ENCODE assay signal across 8 cellular contexts in the genomic region with DNA sequence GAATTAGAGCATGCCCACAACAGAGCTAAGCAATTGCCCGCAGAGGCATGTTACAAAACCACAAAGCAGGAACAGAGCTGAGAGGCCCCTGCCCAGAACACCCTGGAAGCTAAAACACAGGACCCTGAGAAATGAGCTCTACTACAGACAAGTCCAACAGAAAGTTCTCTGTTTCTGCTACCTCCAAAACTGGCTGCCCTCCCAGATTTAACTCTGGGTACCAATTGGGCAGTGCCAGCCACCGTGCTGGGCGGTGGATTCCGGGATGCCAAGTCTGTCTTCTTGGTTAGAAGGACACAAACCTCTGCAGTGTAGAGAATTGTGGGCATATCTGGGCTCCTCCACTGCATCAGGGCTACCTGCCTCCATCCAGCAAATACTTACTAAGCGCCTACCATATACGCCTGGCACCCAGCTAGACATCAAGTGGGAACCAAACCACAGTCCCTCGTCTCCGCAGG. TPM values are rescaled to one million over a fixed set of nuclear protein-coding genes. Genes with fewer than 3 reads are reported as not detected.
DNase-seq lines count a peak whose midpoint lies in the region; ATAC-seq and TF ChIP-seq lines count a peak whose summit lies in the region.

No MANE protein-coding gene starts in this region.

- peaks cover 14% of the 10 kb centered on the region for H3K4me1 Mint-ChIP-seq in activated CD4-positive, alpha-beta T cell treated with anti-CD3 and anti-CD28 coated beads, Interleukin-2, amount 10 ng/mL, durations not matched to agents 24 days and 14 days
- peaks cover 49% of the 10 kb centered on the region for H3K4me1 Mint-ChIP-seq in WTC11

- POLR2A ChIA-PET in WTC11 (lab: Charles Lee): no interaction called here

- ATAC-seq in WTC11 (no peak), left lobe of liver (no peak)

- 54% methylated on average over 8 of the region's 8 CpGs for WGBS in smooth muscle cell (ENCODE audit: low lambda C conversion rate)

- intact Hi-C loops in activated CD4-positive, alpha-beta T cell treated with anti-CD3 and anti-CD28 coated beads, Interleukin-2, amount 10 ng/mL, durations not matched to agents 24 days and 14 days (cut with micrococcal nuclease): no loop called here

- no peaks in the 10 kb centered on the region for H3K9me3 Mint-ChIP-seq in activated CD4-positive, alpha-beta T cell treated with anti-CD3 and anti-CD28 coated beads, Interleukin-2, amount 10 ng/mL, durations not matched to agents 24 days and 14 days
- H3K9me3 Mint-ChIP-seq in WTC11: no peaks in the 10 kb centered on the region

- CTCF ChIA-PET in WTC11 (lab: Charles Lee): interaction anchor here (0.6 to 1.6 kb wide), 7 partner anchors 19 to 233 kb away, joined by 3 to 11 read pairs (median 4); a partner anchor contains a TSS

- peak; percentile 59 for DNase-seq in activated CD4-positive, alpha-beta T cell treated with anti-CD3 and anti-CD28 coated beads, Interleukin-2, amount 10 ng/mL, durations not matched to agents 24 days and 14 days
- no peak for DNase-seq in activated CD4-positive, alpha-beta T cell treated with anti-CD3 and anti-CD28 coated beads for 1 hour
- no peak for DNase-seq in WTC11 (ENCODE audit: low spot score)
- DNase-seq in hippocampal formation (lab: John Stamatoyannopoulos, UW): peak; percentile 34 to 66
- DNase-seq in smooth muscle cell (lab: John Stamatoyannopoulos, UW; ENCODE audit: unreplicated experiment): no peak
- no peak for DNase-seq in dermis blood vessel endothelial cell
- no peak for DNase-seq in left lobe of liver (ENCODE audit: low spot score)
- DNase-seq in DMS53 treated with DMSO at 0.1 percent for 48 hours (lab: John Stamatoyannopoulos, UW; ENCODE audit: unreplicated experiment): no peak

- no peaks in the 10 kb centered on the region for H3K36me3 Mint-ChIP-seq in activated CD4-positive, alpha-beta T cell treated with anti-CD3 and anti-CD28 coated beads, Interleukin-2, amount 10 ng/mL, durations not matched to agents 24 days and 14 days (ENCODE audit: low read depth)
- H3K36me3 Mint-ChIP-seq in WTC11: no peaks in the 10 kb centered on the region

- H3F3A ChIP-seq in smooth muscle cell (ENCODE audit: low read depth): no peaks in the 10 kb centered on the region

- H3K27me3 Mint-ChIP-seq in activated CD4-positive, alpha-beta T cell treated with anti-CD3 and anti-CD28 coated beads, Interleukin-2, amount 10 ng/mL, durations not matched to agents 24 days and 14 days: peaks cover 46% of the 10 kb centered on the region
- peaks cover 9% of the 10 kb centered on the region for H3K27me3 Mint-ChIP-seq in WTC11 (ENCODE audit: low read depth)

- H3K36me3 ChIP-seq in smooth muscle cell (ENCODE audit: low read depth): no peaks in the 10 kb centered on the region

- no peak overlapping the region for H3K27ac ChIP-seq in smooth muscle cell (ENCODE audit: low read depth)

- H3K4me2 ChIP-seq in smooth muscle cell: peak overlapping the region; percentile 99

- peak overlapping the region; percentile 73 for H3K4me3 Mint-ChIP-seq in activated CD4-positive, alpha-beta T cell treated with anti-CD3 and anti-CD28 coated beads, Interleukin-2, amount 10 ng/mL, durations not matched to agents 24 days and 14 days
- H3K4me3 Mint-ChIP-seq in WTC11: peak overlapping the region; percentile 78

- H3K79me2 ChIP-seq in smooth muscle cell (ENCODE audit: low read depth): peaks cover 9% of the 10 kb centered on the region

- H3K9ac ChIP-seq in smooth muscle cell (ENCODE audit: low read depth): no peak overlapping the region

- no peak for TF ChIP-seq CTCF in WTC11 (IDR thresholded peaks at IDR 0.05)
- no peak for TF ChIP-seq CTCF in smooth muscle cell (IDR thresholded peaks at IDR 0.05; ENCODE audit: borderline replicate concordance, insufficient read depth, poor library complexity, severe bottlenecking)

- H2AFZ ChIP-seq in smooth muscle cell (ENCODE audit: low read depth): peak overlapping the region; percentile 60

- no peaks in the 10 kb centered on the region for H3K27me3 ChIP-seq in smooth muscle cell (ENCODE audit: low read depth)

- peaks cover 12% of the 10 kb centered on the region for H3K4me1 ChIP-seq in smooth muscle cell (ENCODE audit: low read depth)

- no peak overlapping the region for H3K27ac Mint-ChIP-seq in activated CD4-positive, alpha-beta T cell treated with anti-CD3 and anti-CD28 coated beads, Interleukin-2, amount 10 ng/mL, durations not matched to agents 24 days and 14 days
- peak overlapping the region; percentile 65; the same call in 1 of the 2 replicates for H3K27ac Mint-ChIP-seq in WTC11

- peak overlapping the region; percentile 65 for H3K4me3 ChIP-seq in smooth muscle cell

- H3K9me3 ChIP-seq in smooth muscle cell (replicated peaks; ENCODE audit: low read depth): no peaks in the 10 kb centered on the region

- H4K20me1 ChIP-seq in smooth muscle cell (ENCODE audit: low read depth): peaks cover 42% of the 10 kb centered on the region

TF ChIP-seq in WTC11, 78 proteins besides CTCF, POLR2A, EP300 and RAD21:
- TF ChIP-seq, protein P1, sequence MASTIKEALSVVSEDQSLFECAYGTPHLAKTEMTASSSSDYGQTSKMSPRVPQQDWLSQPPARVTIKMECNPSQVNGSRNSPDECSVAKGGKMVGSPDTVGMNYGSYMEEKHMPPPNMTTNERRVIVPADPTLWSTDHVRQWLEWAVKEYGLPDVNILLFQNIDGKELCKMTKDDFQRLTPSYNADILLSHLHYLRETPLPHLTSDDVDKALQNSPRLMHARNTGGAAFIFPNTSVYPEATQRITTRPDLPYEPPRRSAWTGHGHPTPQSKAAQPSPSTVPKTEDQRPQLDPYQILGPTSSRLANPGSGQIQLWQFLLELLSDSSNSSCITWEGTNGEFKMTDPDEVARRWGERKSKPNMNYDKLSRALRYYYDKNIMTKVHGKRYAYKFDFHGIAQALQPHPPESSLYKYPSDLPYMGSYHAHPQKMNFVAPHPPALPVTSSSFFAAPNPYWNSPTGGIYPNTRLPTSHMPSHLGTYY (CRISPR knock-in tag; IDR thresholded peaks at IDR 0.05): no peak
- no peak for TF ChIP-seq NR2C2 (CRISPR knock-in tag; IDR thresholded peaks at IDR 0.05)
- TF ChIP-seq SP1 (CRISPR knock-in tag; conservative IDR thresholded peaks at IDR 0.05): no peak
- TF ChIP-seq CREM (CRISPR knock-in tag; IDR thresholded peaks at IDR 0.05): no peak
- no peak for TF ChIP-seq ZNF671 (CRISPR knock-in tag; IDR thresholded peaks at IDR 0.05)
- TF ChIP-seq NR3C1 (CRISPR knock-in tag; conservative IDR thresholded peaks at IDR 0.05; ENCODE audit: low read depth): no peak
- no peak for TF ChIP-seq ZNF423 (CRISPR knock-in tag; IDR thresholded peaks at IDR 0.05)
- TF ChIP-seq ZNF138 (CRISPR knock-in tag; conservative IDR thresholded peaks at IDR 0.05): no peak
- no peak for TF ChIP-seq ELF4 (CRISPR knock-in tag; IDR thresholded peaks at IDR 0.05; ENCODE audit: low read depth)
- no peak for TF ChIP-seq FOXK1 (CRISPR knock-in tag; IDR thresholded peaks at IDR 0.05)
- no peak for TF ChIP-seq ZNF263 (CRISPR knock-in tag; IDR thresholded peaks at IDR 0.05; ENCODE audit: low read depth)
- TF ChIP-seq, protein P2, sequence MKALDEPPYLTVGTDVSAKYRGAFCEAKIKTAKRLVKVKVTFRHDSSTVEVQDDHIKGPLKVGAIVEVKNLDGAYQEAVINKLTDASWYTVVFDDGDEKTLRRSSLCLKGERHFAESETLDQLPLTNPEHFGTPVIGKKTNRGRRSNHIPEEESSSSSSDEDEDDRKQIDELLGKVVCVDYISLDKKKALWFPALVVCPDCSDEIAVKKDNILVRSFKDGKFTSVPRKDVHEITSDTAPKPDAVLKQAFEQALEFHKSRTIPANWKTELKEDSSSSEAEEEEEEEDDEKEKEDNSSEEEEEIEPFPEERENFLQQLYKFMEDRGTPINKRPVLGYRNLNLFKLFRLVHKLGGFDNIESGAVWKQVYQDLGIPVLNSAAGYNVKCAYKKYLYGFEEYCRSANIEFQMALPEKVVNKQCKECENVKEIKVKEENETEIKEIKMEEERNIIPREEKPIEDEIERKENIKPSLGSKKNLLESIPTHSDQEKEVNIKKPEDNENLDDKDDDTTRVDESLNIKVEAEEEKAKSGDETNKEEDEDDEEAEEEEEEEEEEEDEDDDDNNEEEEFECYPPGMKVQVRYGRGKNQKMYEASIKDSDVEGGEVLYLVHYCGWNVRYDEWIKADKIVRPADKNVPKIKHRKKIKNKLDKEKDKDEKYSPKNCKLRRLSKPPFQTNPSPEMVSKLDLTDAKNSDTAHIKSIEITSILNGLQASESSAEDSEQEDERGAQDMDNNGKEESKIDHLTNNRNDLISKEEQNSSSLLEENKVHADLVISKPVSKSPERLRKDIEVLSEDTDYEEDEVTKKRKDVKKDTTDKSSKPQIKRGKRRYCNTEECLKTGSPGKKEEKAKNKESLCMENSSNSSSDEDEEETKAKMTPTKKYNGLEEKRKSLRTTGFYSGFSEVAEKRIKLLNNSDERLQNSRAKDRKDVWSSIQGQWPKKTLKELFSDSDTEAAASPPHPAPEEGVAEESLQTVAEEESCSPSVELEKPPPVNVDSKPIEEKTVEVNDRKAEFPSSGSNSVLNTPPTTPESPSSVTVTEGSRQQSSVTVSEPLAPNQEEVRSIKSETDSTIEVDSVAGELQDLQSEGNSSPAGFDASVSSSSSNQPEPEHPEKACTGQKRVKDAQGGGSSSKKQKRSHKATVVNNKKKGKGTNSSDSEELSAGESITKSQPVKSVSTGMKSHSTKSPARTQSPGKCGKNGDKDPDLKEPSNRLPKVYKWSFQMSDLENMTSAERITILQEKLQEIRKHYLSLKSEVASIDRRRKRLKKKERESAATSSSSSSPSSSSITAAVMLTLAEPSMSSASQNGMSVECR (CRISPR knock-in tag; IDR thresholded peaks at IDR 0.05; ENCODE audit: borderline replicate concordance): no peak
- no peak for TF ChIP-seq ESRRA (CRISPR knock-in tag; IDR thresholded peaks at IDR 0.05; ENCODE audit: borderline replicate concordance)
- TF ChIP-seq FOXJ3 (CRISPR knock-in tag; IDR thresholded peaks at IDR 0.05; ENCODE audit: borderline replicate concordance): no peak

RNA-seq across cellular contexts. Expression of a gene that starts 1.0 kb away (rescaled TPM):
- 3.5 and 5.0 TPM in 2 replicates for total RNA-seq in activated CD4-positive, alpha-beta T cell treated with anti-CD3 and anti-CD28 coated beads, Interleukin-2, amount 10 ng/mL, durations not matched to agents 24 days and 14 days
- total RNA-seq in WTC11 (2021) (56.2 to 60.6 TPM (median 58.5 TPM) in 3 replicates), smooth muscle cell (25.2 and 27.0 TPM in 2 replicates), dermis blood vessel endothelial cell (8.8 and 11.6 TPM in 2 replicates), left lobe of liver (8.0 TPM)
- polyA plus RNA-seq in smooth muscle cell: 7.2 and 9.2 TPM in 2 replicates

RNA-seq across cellular contexts. Expression of a gene that starts 55.9 kb away (rescaled TPM):
- 51.4 and 56.5 TPM in 2 replicates for total RNA-seq in activated CD4-positive, alpha-beta T cell treated with anti-CD3 and anti-CD28 coated beads, Interleukin-2, amount 10 ng/mL, durations not matched to agents 24 days and 14 days
- total RNA-seq in WTC11 (2021): 82.7 to 89.8 TPM (median 89.7 TPM) in 3 replicates
- total RNA-seq in smooth muscle cell: 74.1 and 101 TPM in 2 replicates
- polyA plus RNA-seq in smooth muscle cell: 90.8 and 134 TPM in 2 replicates
- 112 and 219 TPM in 2 replicates for total RNA-seq in dermis blood vessel endothelial cell
- total RNA-seq in left lobe of liver: 44.0 TPM

Comparison
In these comparisons a context has a peak if more than half of its experiments do, and no peak if none do; other contexts are left out.
1. DNase-seq: peak in activated CD4-positive, alpha-beta T cell treated with anti-CD3 and anti-CD28 coated beads, Interleukin-2, amount 10 ng/mL, durations not matched to agents 24 days and 14 days (single experiment) and hippocampal formation (2 of 2); none in activated CD4-positive, alpha-beta T cell treated with anti-CD3 and anti-CD28 coated beads for 1 hour (single experiment), WTC11 (single experiment), smooth muscle cell (single experiment), dermis blood vessel endothelial cell (single experiment), left lobe of liver (single experiment) and DMS53 treated with DMSO at 0.1 percent for 48 hours (single experiment).